ENCODE assay signal across 1 cellular context in genomic region chr14:22131749-22132476, GRCh38.
TF ChIP-seq lines count a peak whose summit lies in the region.

No MANE protein-coding gene starts in this region.

TF ChIP-seq in WTC11, 78 proteins besides CTCF, POLR2A, EP300 and RAD21 (continued from another document):
- TF ChIP-seq E2F1 (CRISPR knock-in tag; IDR thresholded peaks at IDR 0.05) = no peak
